In the genomic region with DNA sequence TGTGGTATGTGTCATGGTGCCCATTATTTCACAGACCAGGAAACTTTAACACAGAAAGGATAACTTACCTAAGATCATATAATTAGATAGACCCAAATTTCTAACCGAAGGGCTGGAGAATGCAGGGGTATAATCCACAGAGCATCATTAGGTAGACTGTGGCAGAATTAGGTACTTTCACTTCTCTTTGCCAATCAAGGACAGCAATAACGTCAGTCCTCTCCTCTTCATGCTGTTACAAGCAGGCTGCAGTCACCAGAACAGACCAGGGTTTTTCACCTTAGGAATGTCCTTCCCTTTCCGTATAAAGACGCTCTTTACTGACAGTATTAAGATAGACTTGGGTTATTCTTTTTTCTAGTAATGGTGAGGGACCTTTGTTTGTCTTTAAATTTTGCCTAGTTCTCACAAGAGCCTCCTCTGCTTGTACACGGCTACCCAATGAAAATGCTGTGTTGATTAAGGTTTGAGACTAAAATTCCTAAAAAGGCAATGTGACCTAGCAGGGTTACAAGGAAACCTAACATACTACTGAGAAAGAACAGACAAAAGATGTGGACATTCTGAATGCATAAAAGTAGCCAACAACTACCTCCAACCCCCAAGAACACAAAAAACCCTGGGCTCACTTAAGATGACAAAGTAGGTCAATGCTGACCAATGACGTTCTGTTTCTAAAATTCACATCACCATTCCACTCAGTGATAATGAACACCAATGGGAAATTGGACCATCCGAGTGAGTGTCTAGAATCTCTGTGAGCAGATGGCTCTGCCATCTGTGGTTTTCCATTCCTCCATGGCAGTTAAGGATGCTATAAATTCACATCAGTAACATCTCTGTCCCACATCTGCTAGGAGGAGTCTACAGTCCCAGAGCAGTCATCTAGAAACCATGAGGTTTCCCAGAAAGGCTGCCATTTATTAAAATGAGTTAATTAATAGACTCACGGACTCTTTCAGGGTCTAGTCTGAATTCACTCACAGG, we compare ENCODE assay signal across 8 cellular contexts. TPM values are rescaled to one million over a fixed set of nuclear protein-coding genes. Genes with fewer than 3 reads are reported as not detected.
A peak's percentile ranks its signal among the peaks of the same experiment; 100 is the strongest.
DNase-seq lines count a peak whose midpoint lies in the region; ATAC-seq and TF ChIP-seq lines count a peak whose summit lies in the region.

No MANE protein-coding gene starts in this region.

- H3K4me1 Mint-ChIP-seq in Caco-2 (ENCODE audit: low read depth, unreplicated experiment), result peaks cover 22% of the 10 kb centered on the region

- H3K36me3 Mint-ChIP-seq in Caco-2 (ENCODE audit: insufficient read depth, unreplicated experiment), result peaks cover 12% of the 10 kb centered on the region

- DNase-seq in Caco-2 (no peak), GM20000 (ENCODE audit: low spot score) (peak; percentile 50), amniotic epithelial cell (ENCODE audit: low read depth) (peak; percentile 34), medulla oblongata (ENCODE audit: extremely low spot score) (peak; percentile 15), occipital lobe (lab: John Stamatoyannopoulos, UW) (no peak)
- DNase-seq in stimulated activated naive CD4-positive, alpha-beta T cell treated with Interleukin-2 at 50 U/mL for 16 hours (lab: John Stamatoyannopoulos, UW), result no peak

- no TSS peak for BruUV-seq in Caco-2 (replicated peaks; lab: Mats Ljungman, UMichigan)

- H3K79me2 ChIP-seq in KMS-11 (ENCODE audit: insufficient read depth, low read depth), result peaks cover 68% of the 10 kb centered on the region

- H3K36me3 ChIP-seq in Caco-2 (ENCODE audit: control insufficient read depth, insufficient read depth, low read length), result no peaks in the 10 kb centered on the region
- peaks cover 4% of the 10 kb centered on the region; the same call in 1 of the 2 replicates for H3K36me3 ChIP-seq in KMS-11 (ENCODE audit: insufficient read depth)

- H4K20me1 ChIP-seq in KMS-11 (ENCODE audit: insufficient read depth), result peaks cover 32% of the 10 kb centered on the region

- ATAC-seq in GM19455 (IDR thresholded peaks at IDR 0.05; ENCODE audit: unreplicated experiment), result no peak

- peak overlapping the region; percentile 98; the same call in 1 of the 2 replicates for H3K9ac ChIP-seq in KMS-11

- CTCF ChIA-PET in Caco-2 (lab: Charles Lee), result no interaction called here

- peak overlapping the region; percentile 81 for H3K4me3 Mint-ChIP-seq in Caco-2 (ENCODE audit: unreplicated experiment)

- H3K4me1 ChIP-seq in Caco-2 (peaks cover 8% of the 10 kb centered on the region; the same call in 1 of the 2 replicates), KMS-11 (ENCODE audit: low read depth, poor library complexity, severe bottlenecking) (peaks cover 40% of the 10 kb centered on the region)

- H3K27ac Mint-ChIP-seq in Caco-2 (ENCODE audit: unreplicated experiment), result no peak overlapping the region

- H3K27me3 ChIP-seq in Caco-2 (replicated peaks; ENCODE audit: control insufficient read depth, insufficient read depth, low read length) (no peaks in the 10 kb centered on the region), KMS-11 (ENCODE audit: insufficient read depth, low read depth) (no peaks in the 10 kb centered on the region)

- intact Hi-C loops in Caco-2 (cut with micrococcal nuclease; ENCODE audit: unreplicated experiment), result loop anchor here (5.0 kb wide), 1 partner anchor 58 kb away; no protein-coding TSS in a partner anchor

- peaks cover 2% of the 10 kb centered on the region for H3K27me3 Mint-ChIP-seq in Caco-2 (ENCODE audit: insufficient read depth, unreplicated experiment)

- peak overlapping the region; percentile 94 for H3K4me2 ChIP-seq in KMS-11

- H3K4me3 ChIP-seq in Caco-2 (ENCODE audit: low read depth, low read length) (no peak overlapping the region), KMS-11 (IDR thresholded peaks at IDR 0.05; ENCODE audit: insufficient read depth, low read depth, low read length) (no peak overlapping the region)

- POLR2A ChIA-PET in Caco-2 (lab: Charles Lee), result no interaction called here

- peak overlapping the region; percentile 81 for H3K27ac ChIP-seq in KMS-11

- H3K9me3 ChIP-seq in Caco-2, result no peaks in the 10 kb centered on the region

- TF ChIP-seq CTCF in Caco-2 (IDR thresholded peaks at IDR 0.05; ENCODE audit: insufficient read depth in 1 of 2, low read depth in 1 of 2, low read length in 1 of 2, severe bottlenecking in 1 of 2, unreplicated experiment in 1 of 2) (no peak), GM20000 (IDR thresholded peaks at IDR 0.05; ENCODE audit: extremely low read depth, missing control alignments) (no peak), KMS-11 (conservative IDR thresholded peaks at IDR 0.05; ENCODE audit: low read depth, low read length) (no peak)

- no peak overlapping the region for H2AFZ ChIP-seq in KMS-11 (ENCODE audit: low read depth)

- no peaks in the 10 kb centered on the region for H3K9me3 Mint-ChIP-seq in Caco-2 (ENCODE audit: unreplicated experiment)

RNA-seq across cellular contexts. Expression of a gene that starts 2.1 kb away (rescaled TPM):
- total RNA-seq in Caco-2 (2022) (379 and 384 TPM in 2 replicates), occipital lobe (102 TPM)

Comparison
In these comparisons a context has a peak if more than half of its experiments do, and no peak if none do; other contexts are left out.
1. DNase-seq: peak in GM20000 (single experiment), amniotic epithelial cell (single experiment) and medulla oblongata (single experiment); none in Caco-2 (0 of 2), stimulated activated naive CD4-positive, alpha-beta T cell treated with Interleukin-2 at 50 U/mL for 16 hours (single experiment) and occipital lobe (single experiment).